Comparison of ENCODE assay signal across 8 cellular contexts in the genomic region with DNA sequence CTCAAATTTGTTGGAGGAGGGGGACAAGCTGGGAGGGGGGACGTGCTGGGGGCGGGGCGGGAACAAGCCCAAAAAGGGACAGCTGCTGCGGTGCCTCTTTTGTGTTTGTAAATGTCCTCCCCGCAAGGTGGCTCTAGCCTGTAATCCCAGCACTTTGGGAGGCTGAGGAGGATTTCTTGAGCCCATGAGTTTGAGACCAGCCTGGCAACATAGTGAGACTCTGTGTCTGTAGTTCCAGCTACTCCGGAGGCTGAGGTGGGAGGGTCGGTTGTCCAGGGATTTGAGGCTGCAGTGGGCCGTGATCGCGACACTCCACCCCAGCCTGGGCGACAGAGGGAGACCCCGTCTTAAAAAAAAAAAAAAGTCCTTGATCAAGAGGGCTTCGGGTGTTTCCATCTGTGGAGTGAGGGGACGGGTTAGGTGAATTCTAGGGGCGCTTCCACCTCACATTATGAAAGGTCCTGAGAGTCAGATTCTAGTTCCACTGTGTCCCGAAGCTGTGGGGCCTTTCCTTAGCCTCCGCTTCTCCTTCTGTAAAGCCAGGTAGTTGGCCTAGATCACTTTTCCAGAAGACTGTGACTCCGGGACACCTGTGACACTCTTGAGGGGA. TPM values are rescaled to one million over a fixed set of nuclear protein-coding genes. Genes with fewer than 3 reads are reported as not detected.
DNase-seq lines count a peak whose midpoint lies in the region; ATAC-seq and TF ChIP-seq lines count a peak whose summit lies in the region.

No MANE protein-coding gene starts in this region.

- in situ Hi-C loops in T47D (cut with HindIII; ENCODE audit: low pct_unique_long_range_greater_than_20kb, low sequenced_read_pairs): no loop called here

- H3K36me3 ChIP-seq in MG63 (peaks cover 26% of the 10 kb centered on the region), left lung (peaks cover 0 to under 1% of the 10 kb centered on the region in 2 donors), tibial nerve (no peaks in the 10 kb centered on the region)

- H3K27ac ChIP-seq in left lung (peak overlapping the region; percentile 97 to 98), tibial nerve (peak overlapping the region; percentile 95 to 100 (median 99))

- intact Hi-C loops in left lung (cut with DNase I): no loop called here

- WGBS in tibial nerve, 2 donors: 25 to 26% methylated on average over 18 of the region's 18 CpGs

- ATAC-seq in left lung (peak; percentile 23), HG03139 (IDR thresholded peaks at IDR 0.05; ENCODE audit: unreplicated experiment) (no peak), GM21526 (IDR thresholded peaks at IDR 0.05; ENCODE audit: low FRiP score, unreplicated experiment) (no peak)

- H3K27me3 ChIP-seq in MG63: no peaks in the 10 kb centered on the region
- H3K27me3 ChIP-seq in left lung: no peaks in the 10 kb centered on the region
- H3K27me3 ChIP-seq in tibial nerve: no peaks in the 10 kb centered on the region

- H3K9me3 ChIP-seq in MG63 (no peaks in the 10 kb centered on the region), left lung (no peaks in the 10 kb centered on the region), tibial nerve (no peaks in the 10 kb centered on the region)

- H3K4me1 ChIP-seq in left lung: peaks cover 12 to 43% of the 10 kb centered on the region in 2 donors
- peaks cover 0 to 42% (median 18%) of the 10 kb centered on the region in 4 donors for H3K4me1 ChIP-seq in tibial nerve

- peak overlapping the region; percentile 94 for H3K4me3 ChIP-seq in MG63
- H3K4me3 ChIP-seq in left lung: peak overlapping the region; percentile 96 to 97
- peak overlapping the region; percentile 77 to 99 (median 92) for H3K4me3 ChIP-seq in tibial nerve

- DNase-seq in EH (ENCODE audit: low read depth): peak; percentile 53
- DNase-seq in MG63: peak; percentile 21
- DNase-seq in T47D (ENCODE audit: low read depth in 1 of 2, low spot score in 1 of 2): peak; percentile 41 to 80
- no peak for DNase-seq in left lung
- DNase-seq in tibial nerve (ENCODE audit: low spot score in 2 of 2): no peak
- no peak for DNase-seq in DMS153 (lab: John Stamatoyannopoulos, UW)

- TF ChIP-seq EP300 in tibial nerve (IDR thresholded peaks at IDR 0.05): peak in 1 of 2 donors; percentile 3

- no peak for TF ChIP-seq POLR2A in tibial nerve (IDR thresholded peaks at IDR 0.05)

- no peak for TF ChIP-seq CTCF in left lung (IDR thresholded peaks at IDR 0.05)
- TF ChIP-seq CTCF in tibial nerve (IDR thresholded peaks at IDR 0.05): peak in 1 of 5 experiments; percentile 3

RNA-seq across cellular contexts. Expression of gene CTNNA1, which starts 0.8 kb away (rescaled TPM):
- 394 TPM in 2 replicates for total RNA-seq in MG63 (2014; rRNA removed; shearing (Covaris generic); ENCODE audit: low replicate concordance)
- total RNA-seq in left lung (100 to 1,000 TPM; 414 to 443 TPM), tibial nerve (100 to 1,000 TPM; 292 to 447 (median 321) TPM)

Comparison
In these comparisons a context has a peak if more than half of its experiments do, and no peak if none do; other contexts are left out.
1. DNase-seq: peak in EH (single experiment), MG63 (single experiment) and T47D (2 of 2); none in left lung (0 of 2), tibial nerve (0 of 2) and DMS153 (single experiment).
2. Peak in every context shown above with its lines, with median percentiles within 50 percentile points of each other: H3K4me3 ChIP-seq.